Comparison of ENCODE assay signal across 1 cellular context in genomic region chr9:21385131-21385665, GRCh38.
TF ChIP-seq lines count a peak whose summit lies in the region.

TSS of gene IFNA2 (minus strand) at chr9:21385398. CDS start at chr9:21385329, 69 bp downstream.

TF ChIP-seq in H1, 55 proteins besides CTCF, POLR2A, EP300 and RAD21:
- no peak for TF ChIP-seq RXRA (IDR thresholded peaks at IDR 0.05; ENCODE audit: insufficient read depth, low read depth, low read length)
- no peak for TF ChIP-seq FOSL1 (IDR thresholded peaks at IDR 0.05; ENCODE audit: insufficient read depth, low read depth, low read length)
- no peak for TF ChIP-seq KDM1A (IDR thresholded peaks at IDR 0.05; ENCODE audit: borderline replicate concordance, low read length)
- TF ChIP-seq CEBPB (IDR thresholded peaks at IDR 0.05; ENCODE audit: low read depth, low read length) = no peak
TF ChIP-seq in H1: peak in this region for 0.
